18 cellular contexts compared by ENCODE assay signal in genomic region chr15:79831635-79832034, GRCh38.
DNase-seq lines count a peak whose midpoint lies in the region; ATAC-seq and TF ChIP-seq lines count a peak whose summit lies in the region.
"Had no signal": no experiment of that assay in that cellular context is flagged by ENCODE, and none has a peak within 500 bp of the region (broad histone marks: within the 10 kb centered on the region; RNA-seq: fewer than 3 reads in every experiment).

No MANE protein-coding gene starts in this region.

- POLR2A ChIA-PET in GM10248 (lab: Yijun Ruan, JAX) = no interaction called here

- no peak for TF ChIP-seq CTCF in natural killer cell (IDR thresholded peaks at IDR 0.05)
- no peak for TF ChIP-seq CTCF in GM10248 (IDR thresholded peaks at IDR 0.05; ENCODE audit: control extremely low read depth, extremely low read depth, low read depth, missing control alignments)

- H3K9me3 Mint-ChIP-seq in natural killer cell = no peaks in the 10 kb centered on the region
- peaks cover 0 to 5% of the 10 kb centered on the region in 2 donors for H3K9me3 Mint-ChIP-seq in stimulated activated naive B cell treated with anti-CD40 and anti-IgM and Interleukin-4, amounts not matched to agents 10 μg/mL and 1 μg/mL and 100 μg/mL, for 72 hours
- H3K9me3 Mint-ChIP-seq: CD8-positive, alpha-beta T cell had no signal

- CTCF ChIA-PET in GM10248 (lab: Yijun Ruan, JAX) = interaction anchor here (1.2 to 3.1 kb wide), 5 partner anchors 9 to 491 kb away, joined by 3 to 12 read pairs (median 5); no protein-coding TSS in a partner anchor

- H3K4me3 Mint-ChIP-seq in natural killer cell = no peak overlapping the region
- H3K4me3 Mint-ChIP-seq in stimulated activated naive B cell treated with anti-CD40 and anti-IgM and Interleukin-4, amounts not matched to agents 10 μg/mL and 1 μg/mL and 100 μg/mL, for 72 hours = no peak overlapping the region
- H3K4me3 Mint-ChIP-seq: B cell; CD4-positive, CD25-positive, alpha-beta regulatory T cell; CD8-positive, alpha-beta T cell had no signal

- DNase-seq in NCI-H526 (lab: John Stamatoyannopoulos, UW) = peak; percentile 5 to 42
- no peak for DNase-seq in NCI-H526 treated with DMSO at 0.1 percent for 48 hours (lab: John Stamatoyannopoulos, UW)
- no peak for DNase-seq in left lobe of liver (ENCODE audit: low spot score)
- no peak for DNase-seq in natural killer cell
- DNase-seq in stimulated activated naive B cell treated with anti-CD40 and anti-IgM and Interleukin-4, amounts not matched to agents 10 μg/mL and 1 μg/mL and 100 μg/mL, for 72 hours = no peak
- no peak for DNase-seq in NOMO-1 (lab: John Stamatoyannopoulos, UW; ENCODE audit: unreplicated experiment in 2 of 2)
- DNase-seq in hypothalamus (lab: John Stamatoyannopoulos, UW) = no peak
- no peak for DNase-seq in GM10248 (ENCODE audit: extremely low spot score)
- DNase-seq: Caco-2; CD4-positive, CD25-positive, alpha-beta regulatory T cell; CD8-positive, alpha-beta T cell; DMS153; DND-41; GM23248; H7; HCEC 1CT had no signal

- H3K27ac Mint-ChIP-seq in natural killer cell = peak overlapping the region; percentile 50 to 75
- H3K27ac Mint-ChIP-seq in stimulated activated naive B cell treated with anti-CD40 and anti-IgM and Interleukin-4, amounts not matched to agents 10 μg/mL and 1 μg/mL and 100 μg/mL, for 72 hours = no peak overlapping the region
- H3K27ac Mint-ChIP-seq: B cell; CD4-positive, CD25-positive, alpha-beta regulatory T cell had no signal

- intact Hi-C loops in natural killer cell (cut with micrococcal nuclease) = no loop called here

- peaks cover 32 to 36% of the 10 kb centered on the region in 2 donors for H3K4me1 Mint-ChIP-seq in natural killer cell
- H3K4me1 Mint-ChIP-seq in stimulated activated naive B cell treated with anti-CD40 and anti-IgM and Interleukin-4, amounts not matched to agents 10 μg/mL and 1 μg/mL and 100 μg/mL, for 72 hours = peaks cover 6% of the 10 kb centered on the region in 2 donors

- H3K36me3 Mint-ChIP-seq in natural killer cell = no peaks in the 10 kb centered on the region
- H3K36me3 Mint-ChIP-seq in stimulated activated naive B cell treated with anti-CD40 and anti-IgM and Interleukin-4, amounts not matched to agents 10 μg/mL and 1 μg/mL and 100 μg/mL, for 72 hours = peaks cover 23 to 48% of the 10 kb centered on the region in 2 donors

- ATAC-seq in left lobe of liver (peak; percentile 40), natural killer cell (no peak)
- no peak for ATAC-seq in stimulated activated naive B cell treated with anti-CD40 and anti-IgM and Interleukin-4, amounts not matched to agents 10 μg/mL and 1 μg/mL and 100 μg/mL, for 72 hours (replicated peaks)
- ATAC-seq: CD8-positive, alpha-beta T cell; GM12878 had no signal

- no peaks in the 10 kb centered on the region for H3K27me3 Mint-ChIP-seq in natural killer cell (ENCODE audit: low read depth in 2 of 2)
- no peaks in the 10 kb centered on the region for H3K27me3 Mint-ChIP-seq in stimulated activated naive B cell treated with anti-CD40 and anti-IgM and Interleukin-4, amounts not matched to agents 10 μg/mL and 1 μg/mL and 100 μg/mL, for 72 hours
- H3K27me3 Mint-ChIP-seq: B cell; CD4-positive, CD25-positive, alpha-beta regulatory T cell had no signal

Comparison
In these comparisons a context has a peak if more than half of its experiments do, and no peak if none do; other contexts are left out.
1. DNase-seq: peak in NCI-H526 (2 of 2); none in NCI-H526 treated with DMSO at 0.1 percent for 48 hours (single experiment), left lobe of liver (single experiment), natural killer cell (single experiment), stimulated activated naive B cell treated with anti-CD40 and anti-IgM and Interleukin-4, amounts not matched to agents 10 μg/mL and 1 μg/mL and 100 μg/mL, for 72 hours (single experiment), NOMO-1 (0 of 2), hypothalamus (0 of 51) and GM10248 (single experiment).